Comparison of ENCODE assay signal across 9 cellular contexts in genomic region chrY:20575531-20576088, GRCh38. TPM values are rescaled to one million over a fixed set of nuclear protein-coding genes. Genes with fewer than 3 reads are reported as not detected.
DNase-seq lines count a peak whose midpoint lies in the region; ATAC-seq and TF ChIP-seq lines count a peak whose summit lies in the region.
"Had no signal": no experiment of that assay in that cellular context is flagged by ENCODE, and none has a peak within 500 bp of the region (broad histone marks: within the 10 kb centered on the region; RNA-seq: fewer than 3 reads in every experiment).

EIF1AY (plus strand) TSS chrY:20575776; CDS start chrY:20575872, 96 bp downstream.

- H3K9ac ChIP-seq in colonic mucosa (ENCODE audit: low read depth in 2 of 2, low read length in 2 of 2), result no peak within 1 kb of the TSS

- intact Hi-C loops in activated CD4-positive, alpha-beta memory T cell treated with anti-CD3 and anti-CD28 coated beads for 36 hours (cut with micrococcal nuclease), result loop anchor here (1.0 to 10.0 kb wide), 10 partner anchors 139 to 1073 kb away; partner anchors contain the start of gene KDM5D
- intact Hi-C loops in heart left ventricle (cut with DNase I), result loop anchor here in 1 of 10 donors (10.0 kb wide), 1 partner anchor 831 kb away; the partner anchor contains the start of gene KDM5D
- intact Hi-C loops in colonic mucosa (cut with DNase I), result no loop called here

- H3K4me1 ChIP-seq in heart left ventricle (peaks cover 0 to 22% (median 0%) of the 10 kb centered on the region in 12 donors), colonic mucosa (no peaks in the 10 kb centered on the region)

- no peaks in the 10 kb centered on the region for H3K27me3 ChIP-seq in heart left ventricle
- H3K27me3 ChIP-seq in colonic mucosa, result no peaks in the 10 kb centered on the region

- H3K9me3 ChIP-seq in heart left ventricle (no peaks in the 10 kb centered on the region), colonic mucosa (no peaks in the 10 kb centered on the region)

- no peak for TF ChIP-seq POLR2A in heart left ventricle (IDR thresholded peaks at IDR 0.05)

- peaks cover 7% of the 10 kb centered on the region for H3K36me3 Mint-ChIP-seq in activated CD4-positive, alpha-beta memory T cell treated with anti-CD3 and anti-CD28 coated beads for 36 hours

- H3K9me3 Mint-ChIP-seq in activated CD4-positive, alpha-beta memory T cell treated with anti-CD3 and anti-CD28 coated beads for 36 hours, result no peaks in the 10 kb centered on the region

- POLR2A ChIA-PET in activated CD4-positive, alpha-beta memory T cell treated with anti-CD3 and anti-CD28 coated beads for 36 hours (lab: Charles Lee), result interaction anchor here (1.0 to 1.3 kb wide), 2 partner anchors 673 to 831 kb away, joined by 3 to 7 read pairs; partner anchors contain the start of gene KDM5D

- H3K27ac Mint-ChIP-seq in activated CD4-positive, alpha-beta memory T cell treated with anti-CD3 and anti-CD28 coated beads for 36 hours, result peak within 1 kb of the TSS; percentile 96

- peak within 1 kb of the TSS in 7 of 12 donors; percentile 67 to 87 (median 80) for H3K4me3 ChIP-seq in heart left ventricle
- H3K4me3 ChIP-seq in colonic mucosa, result no peak within 1 kb of the TSS

- 0 to 1% methylated on average over 29 of the region's 29 CpGs; no CpG with 5 or more reads in 2 of the 4 donors for WGBS in heart left ventricle, 4 donors

- peak within 1 kb of the TSS; percentile 88 for H3K4me3 Mint-ChIP-seq in activated CD4-positive, alpha-beta memory T cell treated with anti-CD3 and anti-CD28 coated beads for 36 hours

- DNase-seq in KG1 (lab: John Stamatoyannopoulos, UW) (peak; percentile 77), heart left ventricle (peak in 3 of 5 donors; percentile 90 to 91 (median 90)), colonic mucosa (no peak), NCI-H1417 treated with DMSO at 0.1 percent for 48 hours (lab: John Stamatoyannopoulos, UW) (no peak), NCI-H748 (lab: John Stamatoyannopoulos, UW; ENCODE audit: unreplicated experiment) (no peak)
- peak; percentile 93 for DNase-seq in activated CD4-positive, alpha-beta memory T cell treated with anti-CD3 and anti-CD28 coated beads for 36 hours
- peak; percentile 51 to 63 for DNase-seq in stimulated activated CD4-positive, alpha-beta T cell treated with anti-CD3 and anti-CD28 coated beads, Interleukin-1b, Interleukin-23, amount 100 ng/mL, for 1 hour (ENCODE audit: low read depth in 2 of 2)

- peak; percentile 88 for ATAC-seq in GM19035 (IDR thresholded peaks at IDR 0.05; ENCODE audit: unreplicated experiment)
- ATAC-seq in heart left ventricle, result peak in 2 of 4 donors; percentile 98 to 99
- ATAC-seq: Panc1 had no signal

- no peaks in the 10 kb centered on the region for H3K27me3 Mint-ChIP-seq in activated CD4-positive, alpha-beta memory T cell treated with anti-CD3 and anti-CD28 coated beads for 36 hours

- CTCF ChIA-PET in activated CD4-positive, alpha-beta memory T cell treated with anti-CD3 and anti-CD28 coated beads for 36 hours (lab: Charles Lee), result interaction anchor here (1.4 kb wide), 1 partner anchor 11 kb away, joined by 3 read pairs; no protein-coding TSS in a partner anchor

- TF ChIP-seq CTCF in heart left ventricle (IDR thresholded peaks at IDR 0.05), result no peak
- no peak for TF ChIP-seq CTCF in colonic mucosa (IDR thresholded peaks at IDR 0.05)

- H3K27ac ChIP-seq in heart left ventricle (peak within 1 kb of the TSS in 7 of 12 donors; percentile 88 to 94 (median 92)), colonic mucosa (no peak within 1 kb of the TSS)

- H3K4me1 Mint-ChIP-seq in activated CD4-positive, alpha-beta memory T cell treated with anti-CD3 and anti-CD28 coated beads for 36 hours (ENCODE audit: low read depth), result peaks cover 24% of the 10 kb centered on the region

- H3K36me3 ChIP-seq in heart left ventricle (peaks cover 0 to 10% (median 0%) of the 10 kb centered on the region in 9 donors), colonic mucosa (no peaks in the 10 kb centered on the region)

RNA-seq across cellular contexts. Expression of gene EIF1AY, which starts in this region (rescaled TPM):
- total RNA-seq in activated CD4-positive, alpha-beta memory T cell treated with anti-CD3 and anti-CD28 coated beads for 36 hours, result 10 to 100 TPM; 87.1 to 88.0 TPM
- total RNA-seq in heart left ventricle, result 100 to 1,000 TPM in 4 of 9 donors, not detected in 5; 175 to 276 (median 216) TPM
- polyA plus RNA-seq in heart left ventricle, result 10 to 100 TPM; 56.8 to 98.5 TPM
- not detected for total RNA-seq in colonic mucosa

Comparison
In these comparisons a context has a peak if more than half of its experiments do, and no peak if none do; other contexts are left out.
1. DNase-seq: peak in KG1 (single experiment), activated CD4-positive, alpha-beta memory T cell treated with anti-CD3 and anti-CD28 coated beads for 36 hours (single experiment), heart left ventricle (3 of 5) and stimulated activated CD4-positive, alpha-beta T cell treated with anti-CD3 and anti-CD28 coated beads, Interleukin-1b, Interleukin-23, amount 100 ng/mL, for 1 hour (2 of 2); none in colonic mucosa (single experiment), NCI-H1417 treated with DMSO at 0.1 percent for 48 hours (single experiment) and NCI-H748 (single experiment).